ENCODE assay signal across 8 cellular contexts in the genomic region with DNA sequence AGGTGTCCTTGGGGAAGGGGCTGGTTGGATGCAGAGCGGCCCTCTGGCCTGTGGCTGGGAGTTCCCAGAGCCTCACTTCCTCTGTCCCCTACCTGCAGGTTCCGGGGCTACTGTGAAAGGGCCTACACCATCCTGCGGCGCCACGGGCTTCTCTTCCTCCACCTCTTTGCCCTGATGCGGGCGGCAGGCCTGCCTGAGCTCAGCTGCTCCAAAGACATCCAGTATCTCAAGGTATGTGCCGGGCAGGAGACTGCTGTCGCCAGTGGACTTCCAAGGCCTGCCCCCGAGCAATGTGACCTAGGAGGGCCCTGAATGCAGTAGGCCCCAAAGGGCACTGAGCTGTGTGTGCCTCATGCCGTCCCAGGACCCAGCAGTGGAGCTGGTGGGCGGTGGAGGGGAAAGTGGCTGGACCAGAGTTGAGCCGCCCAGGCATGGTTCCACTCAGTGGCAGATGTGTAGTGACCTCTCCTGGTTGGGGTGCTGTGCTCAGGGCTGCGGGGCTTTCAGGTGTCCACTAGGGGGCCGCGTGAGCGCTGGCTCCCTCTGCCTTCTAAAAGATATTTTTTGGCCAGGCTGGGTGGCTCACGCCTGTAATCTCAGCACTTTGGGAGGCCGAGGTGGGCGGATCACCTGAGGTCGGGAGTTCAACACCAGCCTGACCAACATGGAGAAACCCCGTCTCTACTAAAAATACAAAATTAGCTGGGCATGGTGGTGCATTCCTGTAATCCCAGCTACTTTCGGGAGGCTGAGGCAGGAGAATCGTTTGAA.
DNase-seq lines count a peak whose midpoint lies in the region; ATAC-seq and TF ChIP-seq lines count a peak whose summit lies in the region.

No MANE protein-coding gene starts in this region.

- no peak overlapping the region for H3K4me3 Mint-ChIP-seq in T-helper 17 cell

- no peak overlapping the region for H3K4me3 ChIP-seq in adrenal gland

- H3K27ac Mint-ChIP-seq in T-helper 17 cell: peak overlapping the region; percentile 83

- peak; percentile 59 to 76 (median 70) for TF ChIP-seq CTCF in adrenal gland (IDR thresholded peaks at IDR 0.05)

- ATAC-seq in Right ventricle myocardium inferior (peak; percentile 56), T-helper 17 cell (peak; percentile 59), GM18502 (IDR thresholded peaks at IDR 0.05; ENCODE audit: poor library complexity, unreplicated experiment) (no peak)

- H3K4me1 ChIP-seq in adrenal gland (replicated peaks in 1 of 2): no peaks in the 10 kb centered on the region

- peaks cover 43% of the 10 kb centered on the region for H3K4me1 Mint-ChIP-seq in T-helper 17 cell

- H3K36me3 ChIP-seq in adrenal gland (replicated peaks in 1 of 2): peaks cover 0 to 30% of the 10 kb centered on the region in 2 donors

- TF ChIP-seq POLR2A in adrenal gland (IDR thresholded peaks at IDR 0.05): no peak

- DNase-seq in Right ventricle myocardium inferior (ENCODE audit: missing footprints): peak; percentile 85
- no peak for DNase-seq in cardiac septum (ENCODE audit: low spot score)
- DNase-seq in LHCN-M2 (ENCODE audit: low read depth): peak; percentile 43
- DNase-seq in T-helper 17 cell: peak; percentile 57 to 61 (median 61)
- DNase-seq in adrenal gland: peak in 6 of 7 donors; percentile 41 to 76 (median 66)
- DNase-seq in hepatic stellate cell (ENCODE audit: low spot score): peak; percentile 84
- peak; percentile 57 for DNase-seq in stimulated activated CD4-positive, alpha-beta T cell treated with anti-CD3 and anti-CD28 coated beads, Interleukin-2, amount 100 ng/mL, for 4 hours (ENCODE audit: low read depth)

- H3K9me3 ChIP-seq in T-helper 17 cell (ENCODE audit: control insufficient read depth, low read length, poor library complexity, severe bottlenecking) (no peaks in the 10 kb centered on the region), adrenal gland (replicated peaks in 1 of 3) (no peaks in the 10 kb centered on the region)

- 57 to 73% (median 69%) methylated on average over 11 to 24 of the region's 24 CpGs for WGBS in adrenal gland, 4 donors

- H3K27me3 Mint-ChIP-seq in T-helper 17 cell: no peaks in the 10 kb centered on the region

- H3K36me3 Mint-ChIP-seq in T-helper 17 cell (ENCODE audit: low read depth): no peaks in the 10 kb centered on the region

- H3K27ac ChIP-seq in adrenal gland: no peak overlapping the region

- intact Hi-C loops in Right ventricle myocardium inferior (cut with DNase I) (loop anchor here (2.0 kb wide), 1 partner anchor 142 kb away; no protein-coding TSS in a partner anchor), cardiac septum (cut with DNase I) (loop anchor here (5.0 kb wide), 1 partner anchor 142 kb away; no protein-coding TSS in a partner anchor), adrenal gland (cut with DNase I) (loop anchor here in 1 of 2 donors (10.0 kb wide), 1 partner anchor 140 kb away; no protein-coding TSS in a partner anchor)

- H3K27me3 ChIP-seq in adrenal gland: no peaks in the 10 kb centered on the region
